1 cellular context compared by ENCODE assay signal in the genomic region with DNA sequence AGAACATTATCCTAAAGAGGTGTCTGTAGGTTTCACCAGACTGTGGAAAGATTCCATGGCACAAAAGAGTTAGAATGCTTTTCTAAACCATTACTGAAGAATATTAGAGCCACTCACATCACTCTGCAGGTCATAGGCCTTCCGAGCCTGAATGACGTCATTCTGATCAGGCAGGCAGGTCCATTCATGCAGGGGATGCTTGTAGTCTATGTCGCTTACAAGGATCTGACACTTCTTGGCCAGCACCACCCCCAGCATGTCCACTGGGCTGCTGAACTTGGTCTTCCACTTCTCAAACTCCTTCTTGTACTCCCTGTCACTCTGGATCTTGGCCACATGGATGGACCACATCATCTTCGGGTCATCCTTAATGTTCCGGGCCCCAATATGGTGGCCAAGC.
TF ChIP-seq lines count a peak whose summit lies in the region.

No MANE protein-coding gene starts in this region.

TF ChIP-seq in K562, 482 proteins besides CTCF, POLR2A, EP300 and RAD21 (continues in another document):
- no peak for TF ChIP-seq ZNF12 (CRISPR knock-in tag; IDR thresholded peaks at IDR 0.05)
- TF ChIP-seq ZNF592 (IDR thresholded peaks at IDR 0.05): no peak
- no peak for TF ChIP-seq MAZ (CRISPR knock-in tag; conservative IDR thresholded peaks at IDR 0.05 in 1 of 2, IDR thresholded peaks at IDR 0.05 in 1 of 2)
- no peak for TF ChIP-seq ZNF165 (CRISPR knock-in tag; IDR thresholded peaks at IDR 0.05; ENCODE audit: borderline replicate concordance)
- no peak for TF ChIP-seq TEAD1 (CRISPR knock-in tag; IDR thresholded peaks at IDR 0.05)
- TF ChIP-seq ZNF41 (CRISPR knock-in tag; conservative IDR thresholded peaks at IDR 0.05): no peak
- TF ChIP-seq JUNB (CRISPR knock-in tag; conservative IDR thresholded peaks at IDR 0.05): 0 out of 2 replicates have a peak, but pooled peaks have one; percentile 17
- TF ChIP-seq TFAM (CRISPR knock-in tag; conservative IDR thresholded peaks at IDR 0.05): no peak
- TF ChIP-seq, protein P1, sequence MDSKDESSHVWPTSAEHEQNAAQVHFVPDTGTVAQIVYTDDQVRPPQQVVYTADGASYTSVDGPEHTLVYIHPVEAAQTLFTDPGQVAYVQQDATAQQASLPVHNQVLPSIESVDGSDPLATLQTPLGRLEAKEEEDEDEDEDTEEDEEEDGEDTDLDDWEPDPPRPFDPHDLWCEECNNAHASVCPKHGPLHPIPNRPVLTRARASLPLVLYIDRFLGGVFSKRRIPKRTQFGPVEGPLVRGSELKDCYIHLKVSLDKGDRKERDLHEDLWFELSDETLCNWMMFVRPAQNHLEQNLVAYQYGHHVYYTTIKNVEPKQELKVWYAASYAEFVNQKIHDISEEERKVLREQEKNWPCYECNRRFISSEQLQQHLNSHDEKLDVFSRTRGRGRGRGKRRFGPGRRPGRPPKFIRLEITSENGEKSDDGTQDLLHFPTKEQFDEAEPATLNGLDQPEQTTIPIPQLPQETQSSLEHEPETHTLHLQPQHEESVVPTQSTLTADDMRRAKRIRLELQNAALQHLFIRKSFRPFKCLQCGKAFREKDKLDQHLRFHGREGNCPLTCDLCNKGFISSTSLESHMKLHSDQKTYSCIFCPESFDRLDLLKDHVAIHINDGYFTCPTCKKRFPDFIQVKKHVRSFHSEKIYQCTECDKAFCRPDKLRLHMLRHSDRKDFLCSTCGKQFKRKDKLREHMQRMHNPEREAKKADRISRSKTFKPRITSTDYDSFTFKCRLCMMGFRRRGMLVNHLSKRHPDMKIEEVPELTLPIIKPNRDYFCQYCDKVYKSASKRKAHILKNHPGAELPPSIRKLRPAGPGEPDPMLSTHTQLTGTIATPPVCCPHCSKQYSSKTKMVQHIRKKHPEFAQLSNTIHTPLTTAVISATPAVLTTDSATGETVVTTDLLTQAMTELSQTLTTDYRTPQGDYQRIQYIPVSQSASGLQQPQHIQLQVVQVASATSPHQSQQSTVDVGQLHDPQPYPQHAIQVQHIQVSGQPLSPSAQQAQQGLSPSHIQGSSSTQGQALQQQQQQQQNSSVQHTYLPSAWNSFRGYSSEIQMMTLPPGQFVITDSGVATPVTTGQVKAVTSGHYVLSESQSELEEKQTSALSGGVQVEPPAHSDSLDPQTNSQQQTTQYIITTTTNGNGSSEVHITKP (IDR thresholded peaks at IDR 0.05; ENCODE audit: partially characterized antibody): peak; percentile 69
- TF ChIP-seq TSC22D4 (tag; IDR thresholded peaks at IDR 0.05): no peak
- TF ChIP-seq, protein P2, sequence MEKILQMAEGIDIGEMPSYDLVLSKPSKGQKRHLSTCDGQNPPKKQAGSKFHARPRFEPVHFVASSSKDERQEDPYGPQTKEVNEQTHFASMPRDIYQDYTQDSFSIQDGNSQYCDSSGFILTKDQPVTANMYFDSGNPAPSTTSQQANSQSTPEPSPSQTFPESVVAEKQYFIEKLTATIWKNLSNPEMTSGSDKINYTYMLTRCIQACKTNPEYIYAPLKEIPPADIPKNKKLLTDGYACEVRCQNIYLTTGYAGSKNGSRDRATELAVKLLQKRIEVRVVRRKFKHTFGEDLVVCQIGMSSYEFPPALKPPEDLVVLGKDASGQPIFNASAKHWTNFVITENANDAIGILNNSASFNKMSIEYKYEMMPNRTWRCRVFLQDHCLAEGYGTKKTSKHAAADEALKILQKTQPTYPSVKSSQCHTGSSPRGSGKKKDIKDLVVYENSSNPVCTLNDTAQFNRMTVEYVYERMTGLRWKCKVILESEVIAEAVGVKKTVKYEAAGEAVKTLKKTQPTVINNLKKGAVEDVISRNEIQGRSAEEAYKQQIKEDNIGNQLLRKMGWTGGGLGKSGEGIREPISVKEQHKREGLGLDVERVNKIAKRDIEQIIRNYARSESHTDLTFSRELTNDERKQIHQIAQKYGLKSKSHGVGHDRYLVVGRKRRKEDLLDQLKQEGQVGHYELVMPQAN (IDR thresholded peaks at IDR 0.05; ENCODE audit: borderline replicate concordance): no peak
- no peak for TF ChIP-seq MXD1 (CRISPR knock-in tag; IDR thresholded peaks at IDR 0.05; ENCODE audit: borderline replicate concordance, poor library complexity, severe bottlenecking)
- TF ChIP-seq, protein P3, sequence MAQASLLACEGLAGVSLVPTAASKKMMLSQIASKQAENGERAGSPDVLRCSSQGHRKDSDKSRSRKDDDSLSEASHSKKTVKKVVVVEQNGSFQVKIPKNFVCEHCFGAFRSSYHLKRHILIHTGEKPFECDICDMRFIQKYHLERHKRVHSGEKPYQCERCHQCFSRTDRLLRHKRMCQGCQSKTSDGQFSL (CRISPR knock-in tag; IDR thresholded peaks at IDR 0.05): no peak
- TF ChIP-seq, protein P3 (tag; IDR thresholded peaks at IDR 0.05): no peak
- TF ChIP-seq CHD1 (IDR thresholded peaks at IDR 0.05; ENCODE audit: low read length): no peak
- TF ChIP-seq SAFB (IDR thresholded peaks at IDR 0.05; ENCODE audit: borderline replicate concordance, low read depth, low read length): no peak
- no peak for TF ChIP-seq DMBX1 (CRISPR knock-in tag; IDR thresholded peaks at IDR 0.05; ENCODE audit: borderline replicate concordance)
- TF ChIP-seq FIP1L1 (IDR thresholded peaks at IDR 0.05; ENCODE audit: low read depth, low read length, poor library complexity, severe bottlenecking): no peak
- TF ChIP-seq E2F8 (IDR thresholded peaks at IDR 0.05; ENCODE audit: low read depth, partially characterized antibody): no peak
- TF ChIP-seq, protein P4, sequence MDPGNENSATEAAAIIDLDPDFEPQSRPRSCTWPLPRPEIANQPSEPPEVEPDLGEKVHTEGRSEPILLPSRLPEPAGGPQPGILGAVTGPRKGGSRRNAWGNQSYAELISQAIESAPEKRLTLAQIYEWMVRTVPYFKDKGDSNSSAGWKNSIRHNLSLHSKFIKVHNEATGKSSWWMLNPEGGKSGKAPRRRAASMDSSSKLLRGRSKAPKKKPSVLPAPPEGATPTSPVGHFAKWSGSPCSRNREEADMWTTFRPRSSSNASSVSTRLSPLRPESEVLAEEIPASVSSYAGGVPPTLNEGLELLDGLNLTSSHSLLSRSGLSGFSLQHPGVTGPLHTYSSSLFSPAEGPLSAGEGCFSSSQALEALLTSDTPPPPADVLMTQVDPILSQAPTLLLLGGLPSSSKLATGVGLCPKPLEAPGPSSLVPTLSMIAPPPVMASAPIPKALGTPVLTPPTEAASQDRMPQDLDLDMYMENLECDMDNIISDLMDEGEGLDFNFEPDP (CRISPR knock-in tag; IDR thresholded peaks at IDR 0.05): no peak
- no peak for TF ChIP-seq CREB1 (IDR thresholded peaks at IDR 0.05)
- TF ChIP-seq CREB1 (CRISPR knock-in tag; IDR thresholded peaks at IDR 0.05): no peak
- no peak for TF ChIP-seq GATA2 (CRISPR knock-in tag; IDR thresholded peaks at IDR 0.05)
- TF ChIP-seq SMARCA5 (IDR thresholded peaks at IDR 0.05): no peak
- TF ChIP-seq, protein P5, sequence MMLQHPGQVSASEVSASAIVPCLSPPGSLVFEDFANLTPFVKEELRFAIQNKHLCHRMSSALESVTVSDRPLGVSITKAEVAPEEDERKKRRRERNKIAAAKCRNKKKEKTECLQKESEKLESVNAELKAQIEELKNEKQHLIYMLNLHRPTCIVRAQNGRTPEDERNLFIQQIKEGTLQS (IDR thresholded peaks at IDR 0.05): peak; percentile 89
- TF ChIP-seq, protein P5 (CRISPR knock-in tag; conservative IDR thresholded peaks at IDR 0.05): no peak
